In the genomic region with DNA sequence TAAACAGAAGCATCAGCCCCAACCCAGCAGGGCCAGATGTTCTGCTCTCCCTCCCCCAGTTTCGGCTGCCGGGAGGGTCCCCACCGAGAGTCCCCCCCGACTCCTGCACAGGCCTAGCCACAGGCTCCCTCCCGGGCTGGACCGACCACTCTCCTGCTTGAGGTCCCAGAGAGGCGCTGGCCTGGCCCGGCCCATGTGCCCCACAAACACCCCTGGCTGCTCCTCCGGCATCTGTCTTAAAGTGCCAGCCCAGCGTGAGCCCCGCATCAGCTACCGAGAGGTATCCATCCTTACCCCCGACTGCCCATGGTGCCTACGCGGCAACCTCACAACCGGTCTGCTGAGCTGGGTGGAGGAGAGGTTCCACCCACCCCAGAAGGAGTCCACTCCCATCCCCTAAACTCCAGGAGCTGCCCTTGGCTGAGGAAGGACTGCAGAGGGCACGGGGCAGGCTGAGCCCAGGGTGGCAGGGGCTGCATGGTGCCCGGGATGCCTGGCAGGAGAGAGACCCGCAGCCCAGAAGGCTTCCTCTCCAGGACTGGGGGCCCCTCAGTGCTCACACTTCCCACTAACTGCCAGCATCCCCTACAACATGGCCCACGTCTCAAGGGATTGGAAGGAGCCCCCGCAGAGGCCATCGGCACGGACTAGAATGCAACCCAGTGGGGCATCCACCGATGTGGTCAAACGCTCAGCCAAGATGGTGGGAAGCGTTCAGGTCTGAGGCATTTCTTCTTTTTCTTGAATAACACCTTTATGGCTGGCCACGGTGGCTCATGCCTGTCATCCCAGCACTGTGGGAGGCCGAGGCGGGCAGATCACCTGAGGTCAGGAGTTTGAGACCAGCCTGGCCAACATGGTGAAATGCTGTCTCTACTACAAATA, we compare ENCODE assay signal across 18 cellular contexts. TPM values are rescaled to one million over a fixed set of nuclear protein-coding genes. Genes with fewer than 3 reads are reported as not detected.
DNase-seq lines count a peak whose midpoint lies in the region; ATAC-seq, FAIRE-seq and TF ChIP-seq lines count a peak whose summit lies in the region.
"Had no signal": no experiment of that assay in that cellular context is flagged by ENCODE, and none has a peak within 500 bp of the region (broad histone marks: within the 10 kb centered on the region; RNA-seq: fewer than 3 reads in every experiment).

No MANE protein-coding gene starts in this region.

- POLR2A ChIA-PET in GM12878 (lab: Charles Lee): no interaction called here

- no peak for TF ChIP-seq CTCF in GM12878 (IDR thresholded peaks at IDR 0.05 in 2 of 3, conservative IDR thresholded peaks at IDR 0.05 in 1 of 3; ENCODE audit: control insufficient read depth in 2 of 3, extremely low read depth in 1 of 3, insufficient read depth in 1 of 3, low read depth in 3 of 3, low read length in 3 of 3)
- no peak for TF ChIP-seq CTCF in upper lobe of right lung (IDR thresholded peaks at IDR 0.05)
- TF ChIP-seq CTCF in GM13977 (IDR thresholded peaks at IDR 0.05; ENCODE audit: extremely low read depth, insufficient read depth, missing control alignments): no peak

- H2BK5ac ChIP-seq in neuronal stem cell (ENCODE audit: low read length): peak overlapping the region; percentile 83

- H3K9me3 ChIP-seq in GM12878 (replicated peaks; ENCODE audit: control insufficient read depth, insufficient read depth, low read length): no peaks in the 10 kb centered on the region
- peaks cover 0 to 2% of the 10 kb centered on the region in 2 donors for H3K9me3 ChIP-seq in neuronal stem cell (replicated peaks in 1 of 2; ENCODE audit: control insufficient read depth in 2 of 2, insufficient read depth in 1 of 2, low read depth in 1 of 2, low read length in 2 of 2)
- no peaks in the 10 kb centered on the region for H3K9me3 ChIP-seq in upper lobe of right lung
- H3K9me3 ChIP-seq: prostate gland had no signal

- H4K8ac ChIP-seq in neuronal stem cell (ENCODE audit: low read depth, low read length): peak overlapping the region; percentile 17

- H2AK5ac ChIP-seq in neuronal stem cell (ENCODE audit: low read depth, low read length): peak overlapping the region; percentile 87

- peak overlapping the region; percentile 84 for H3K14ac ChIP-seq in neuronal stem cell (ENCODE audit: low read length)

- H3K27ac ChIP-seq in GM12878 (ENCODE audit: control insufficient read depth, insufficient read depth) (no peak overlapping the region), neuronal stem cell (replicated peaks; ENCODE audit: low read length) (no peak overlapping the region), upper lobe of right lung (peak overlapping the region; percentile 83)
- H3K27ac ChIP-seq: prostate gland had no signal

- H3K79me2 ChIP-seq in GM12878 (ENCODE audit: control insufficient read depth, insufficient read depth, low read length): no peaks in the 10 kb centered on the region

- DNase-seq in GM12878 (ENCODE audit: low read depth, low spot score): no peak
- DNase-seq in left cardiac atrium: peak; percentile 46
- no peak for DNase-seq in neuronal stem cell (ENCODE audit: low spot score)
- no peak for DNase-seq in upper lobe of right lung
- no peak for DNase-seq in medulla oblongata (ENCODE audit: extremely low spot score)
- DNase-seq in GM13977 (ENCODE audit: low spot score): no peak
- DNase-seq in amygdala (lab: John Stamatoyannopoulos, UW): no peak
- DNase-seq: activated CD4-positive, alpha-beta T cell treated with anti-CD3 and anti-CD28 coated beads, Interleukin-2, amount 50 U/mL, for 48 hours; activated naive CD8-positive, alpha-beta T cell treated with anti-CD3 and anti-CD28 coated beads, Interleukin-2, amount 50 U/mL, for 24 hours; activated T-cell treated with anti-CD3 and anti-CD28 coated beads, Interleukin-2, amount 50 U/mL, for 4 hours; CD4-positive, CD25-positive, alpha-beta regulatory T cell; central memory CD4-positive, alpha-beta T cell; islet precursor cell; NCI-H187; NCI-H524; stimulated activated CD4-positive, alpha-beta T cell treated with anti-CD3 and anti-CD28 coated beads, Interleukin-1b, Interleukin-23, amount 100 ng/mL, for 48 hours had no signal

- RAD21 ChIA-PET in GM12878 (lab: Charles Lee; ENCODE audit: unreplicated experiment): interaction anchor here (0.6 to 2.0 kb wide), 2 partner anchors 158 to 163 kb away, joined by 3 to 5 read pairs; no protein-coding TSS in a partner anchor

- peak overlapping the region; percentile 75 for H2BK12ac ChIP-seq in neuronal stem cell (ENCODE audit: low read length)

- WGBS in GM12878 (ENCODE audit: insufficient coverage, insufficient replicate concordance, low lambda C conversion rate, missing lambda C conversion rate): 27% methylated on average over 29 of the region's 29 CpGs
- no CpG with 5 or more reads among the region's 29 CpGs for WGBS in neuronal stem cell (ENCODE audit: extremely low coverage in 2 of 2, insufficient read length in 2 of 2, insufficient replicate concordance in 1 of 2), 2 donors

- H4K91ac ChIP-seq in neuronal stem cell (ENCODE audit: low read depth, low read length, poor library complexity): peak overlapping the region; percentile 64

- H3K27me3 ChIP-seq in GM12878 (replicated peaks in 1 of 2; ENCODE audit: control insufficient read depth in 2 of 2, insufficient read depth in 2 of 2, low read length in 1 of 2): peaks cover 0 to 5% of the 10 kb centered on the region in 2 experiments; a peak in 3 of 4 replicates
- H3K27me3 ChIP-seq in neuronal stem cell (ENCODE audit: control insufficient read depth in 3 of 3, insufficient read depth in 3 of 3, low read depth in 1 of 3, low read length in 3 of 3): no peaks in the 10 kb centered on the region
- peaks cover 17% of the 10 kb centered on the region for H3K27me3 ChIP-seq in upper lobe of right lung

- peaks cover 12% of the 10 kb centered on the region for H3K4me1 ChIP-seq in GM12878 (ENCODE audit: control insufficient read depth, insufficient read depth, low read length)
- H3K4me1 ChIP-seq in neuronal stem cell (ENCODE audit: control insufficient read depth in 2 of 2, insufficient read depth in 1 of 2, low read depth in 1 of 2, low read length in 2 of 2): peaks cover 17 to 32% of the 10 kb centered on the region in 2 donors
- H3K4me1 ChIP-seq in upper lobe of right lung: peaks cover 27% of the 10 kb centered on the region
- H3K4me1 ChIP-seq: prostate gland had no signal

- no peak for FAIRE-seq in GM12878 (lab: Jason Lieb, UNC)
- FAIRE-seq: GM12892 had no signal

- H3K4me3 ChIP-seq in GM12878 (no peak overlapping the region), neuronal stem cell (ENCODE audit: low read length in 2 of 2) (no peak overlapping the region), upper lobe of right lung (peak overlapping the region; percentile 38)
- H3K4me3 ChIP-seq: prostate gland had no signal

- H3K4ac ChIP-seq in neuronal stem cell (ENCODE audit: low read length): peak overlapping the region; percentile 98

- no TSS peak for BruUV-seq in GM12878 (replicated peaks; lab: Mats Ljungman, UMichigan)

- H3K9ac ChIP-seq in GM12878 (ENCODE audit: control insufficient read depth, insufficient read depth, low read length): no peak overlapping the region
- peak overlapping the region; percentile 1 for H3K9ac ChIP-seq in neuronal stem cell (ENCODE audit: low read depth, low read length, poor library complexity)

- peak overlapping the region; percentile 100 for H2BK15ac ChIP-seq in neuronal stem cell (ENCODE audit: low read length)

- H3K36me3 ChIP-seq in GM12878 (ENCODE audit: control insufficient read depth in 2 of 2, insufficient read depth in 2 of 2, low read length in 1 of 2): no peaks in the 10 kb centered on the region
- no peaks in the 10 kb centered on the region for H3K36me3 ChIP-seq in neuronal stem cell (replicated peaks in 1 of 2; ENCODE audit: control insufficient read depth in 2 of 2, insufficient read depth in 2 of 2, low read length in 2 of 2)
- H3K36me3 ChIP-seq in upper lobe of right lung: no peaks in the 10 kb centered on the region
- H3K36me3 ChIP-seq: prostate gland had no signal

- no peaks in the 10 kb centered on the region for H4K20me1 ChIP-seq in GM12878 (ENCODE audit: control insufficient read depth, insufficient read depth)

- TF ChIP-seq EP300 in GM12878 (IDR thresholded peaks at IDR 0.05; ENCODE audit: borderline replicate concordance in 1 of 2, control insufficient read depth in 1 of 2, low read depth in 2 of 2, low read length in 2 of 2): no peak

- no peak for TF ChIP-seq RAD21 in GM12878 (IDR thresholded peaks at IDR 0.05; ENCODE audit: insufficient read depth, low read depth, low read length)

- in situ Hi-C loops in GM12878 (cut with MboI): no loop called here
- in situ Hi-C loops in GM13977 (cut with MboI; ENCODE audit: low pct_unique_long_range_greater_than_20kb, low sequenced_read_pairs, unreplicated experiment): no loop called here

- H3K4me2 ChIP-seq in GM12878 (ENCODE audit: control insufficient read depth, insufficient read depth) (no peak overlapping the region), neuronal stem cell (ENCODE audit: insufficient read depth, low read length, poor library complexity, severe bottlenecking) (no peak overlapping the region)

- H2AFZ ChIP-seq in GM12878 (ENCODE audit: control insufficient read depth, low read depth, low read length) (peak overlapping the region; percentile 58), neuronal stem cell (ENCODE audit: low read length) (peak overlapping the region; percentile 99)

- CTCF ChIA-PET in GM12878 (lab: Yijun Ruan, JAX): interaction anchor here (0.6 to 2.1 kb wide), 4 partner anchors 15 to 161 kb away, joined by 3 to 10 read pairs (median 4); no protein-coding TSS in a partner anchor

- no peak for TF ChIP-seq POLR2A in GM12878 (IDR thresholded peaks at IDR 0.05; ENCODE audit: low read depth, low read length)

- intact Hi-C loops in GM12878 (cut with micrococcal nuclease; ENCODE audit: unreplicated experiment): no loop called here
- intact Hi-C loops in left cardiac atrium (cut with DNase I): loop anchor here (5.0 to 10.0 kb wide), 2 partner anchors 45 to 48 kb away; no protein-coding TSS in a partner anchor
- intact Hi-C loops in upper lobe of right lung (cut with DNase I): no loop called here

- SMC1A ChIA-PET in GM12878 (lab: Charles Lee; ENCODE audit: uncharacterized antibody, unreplicated experiment): interaction anchor here (0.6 to 1.0 kb wide), 4 partner anchors 159 to 403 kb away, joined by 3 read pairs; no protein-coding TSS in a partner anchor

- H3K18ac ChIP-seq in neuronal stem cell (ENCODE audit: low read length): peak overlapping the region; percentile 90

- peak overlapping the region; percentile 73 for H2BK120ac ChIP-seq in neuronal stem cell (ENCODE audit: low read depth, low read length)

- ATAC-seq in GM12878 (no peak), left cardiac atrium (no peak), upper lobe of right lung (no peak)
- ATAC-seq: activated naive CD8-positive, alpha-beta T cell treated with anti-CD3 and anti-CD28 coated beads, Interleukin-2, amount 50 U/mL, for 24 hours; activated T-cell treated with anti-CD3 and anti-CD28 coated beads, Interleukin-2, amount 50 U/mL, for 4 hours had no signal

- peaks cover 2% of the 10 kb centered on the region for H3K79me1 ChIP-seq in neuronal stem cell (ENCODE audit: low read depth, low read length)

- peak overlapping the region; percentile 83 for H3K23ac ChIP-seq in neuronal stem cell (ENCODE audit: low read depth, low read length, poor library complexity)

RNA-seq across cellular contexts. Expression of a gene that starts 15.6 kb away (rescaled TPM):
- total RNA-seq in GM12878 (2013; cell fraction: nucleolus; rRNA removed): not detected in 2 replicates
- total RNA-seq in GM12878 (2014; rRNA removed): 0.06 and 0.16 TPM in 2 replicates
- total RNA-seq in GM12878 (2014; rRNA removed; fragmentation: Illumina TruSeq; extraction: Trizol): not detected in 2 replicates
- total RNA-seq in GM12878 (2021): 0.46 and 0.64 TPM in 2 replicates
- not detected for polyA plus RNA-seq in GM12878 (2011; ENCODE audit: low read depth)
- polyA plus RNA-seq in GM12878 (2011; rRNA removed): 0.06 and 0.11 TPM in 2 replicates
- polyA plus RNA-seq in GM12878 (2011; cell fraction: cytosol; rRNA removed): 0.20 and 0.30 TPM in 2 replicates
- polyA plus RNA-seq in GM12878 (2011; cell fraction: nucleus; rRNA removed): 0.41 and 0.51 TPM in 2 replicates
- polyA plus RNA-seq in GM12878 (2012): 0.16 and 0.39 TPM in 2 replicates
- polyA plus RNA-seq in GM12878 (2014; fragmentation: Illumina TruSeq; extraction: Trizol): not detected in 2 replicates
- polyA plus RNA-seq in GM12878 (2014; fragmentation: Nextera tagmentation; extraction: Ambion mirVana): not detected
- polyA plus RNA-seq in GM12878 (2014; rRNA removed): 0.27 TPM in 1 of 2 replicates, not detected in the other
- polyA plus RNA-seq in GM12878 (2016; fragmentation: Nextera tagmentation; extraction: Ambion mirVana): under 1 TPM in 1 of 2 experiments, not detected in 1; 0.19 TPM
- 0.36 TPM in 1 of 2 replicates, not detected in the other for polyA minus RNA-seq in GM12878 (2011; rRNA and poly(A)+ RNA removed)
- 0.94 and 1.2 TPM in 2 replicates for polyA minus RNA-seq in GM12878 (2011; cell fraction: cytosol; rRNA and poly(A)+ RNA removed)
- 0.96 TPM in 1 of 2 replicates, not detected in the other for polyA minus RNA-seq in GM12878 (2011; cell fraction: nucleus; rRNA and poly(A)+ RNA removed)
- 100 to 1,000 TPM in 1 of 2 donors, 10 to 100 TPM in 1; 86.6 to 138 TPM for total RNA-seq in left cardiac atrium
- 33.1 TPM for polyA plus RNA-seq in neuronal stem cell (2013, experiment 1 of 2)
- polyA plus RNA-seq in neuronal stem cell (2013, experiment 2 of 2): 32.0 TPM
- 302 TPM for total RNA-seq in upper lobe of right lung
- polyA plus RNA-seq: CD4-positive, CD25-positive, alpha-beta regulatory T cell had no signal

RNA-seq across cellular contexts. Expression of a gene that starts 40.2 kb away (rescaled TPM):
- 16.2 and 18.7 TPM in 2 replicates for total RNA-seq in GM12878 (2013; cell fraction: nucleolus; rRNA removed)
- total RNA-seq in GM12878 (2014; rRNA removed) (16.2 and 18.9 TPM in 2 replicates), GM12878 (2014; rRNA removed; fragmentation: Illumina TruSeq; extraction: Trizol) (6.8 and 7.1 TPM in 2 replicates), GM12878 (2021) (22.5 TPM in 2 replicates), left cardiac atrium (100 to 1,000 TPM; 154 TPM), upper lobe of right lung (117 TPM)
- polyA plus RNA-seq in GM12878 (2011; ENCODE audit: low read depth): 3.2 TPM
- polyA plus RNA-seq in GM12878 (2011; rRNA removed) (6.5 and 17.5 TPM in 2 replicates), GM12878 (2014; fragmentation: Illumina TruSeq; extraction: Trizol) (0.92 and 6.0 TPM in 2 replicates), GM12878 (2014; fragmentation: Nextera tagmentation; extraction: Ambion mirVana) (under 1 TPM; 0.10 to 0.47 TPM), GM12878 (2014; rRNA removed) (25.4 and 28.5 TPM in 2 replicates), GM12878 (2016; fragmentation: Nextera tagmentation; extraction: Ambion mirVana) (10 to 100 TPM; 19.5 to 23.7 TPM)
- polyA plus RNA-seq in GM12878 (2011; cell fraction: cytosol; rRNA removed): 26.4 and 33.7 TPM in 2 replicates
- 27.6 and 27.8 TPM in 2 replicates for polyA plus RNA-seq in GM12878 (2011; cell fraction: nucleus; rRNA removed)
- 13.6 and 14.9 TPM in 2 replicates for polyA plus RNA-seq in GM12878 (2012)
- polyA minus RNA-seq in GM12878 (2011; rRNA and poly(A)+ RNA removed): 11.4 and 17.3 TPM in 2 replicates
- polyA minus RNA-seq in GM12878 (2011; cell fraction: cytosol; rRNA and poly(A)+ RNA removed): 7.8 and 9.6 TPM in 2 replicates
- polyA minus RNA-seq in GM12878 (2011; cell fraction: nucleus; rRNA and poly(A)+ RNA removed): 7.3 and 8.8 TPM in 2 replicates
- polyA plus RNA-seq in neuronal stem cell (2013, experiment 1 of 2): 3.7 TPM
- polyA plus RNA-seq in neuronal stem cell (2013, experiment 2 of 2): 3.5 TPM

Comparison
In these comparisons a context has a peak if more than half of its experiments do, and no peak if none do; other contexts are left out.
1. RNA of a gene that starts 15.6 kb away (total RNA-seq): 302 TPM in upper lobe of right lung (single experiment) and 86.6 to 138 TPM in left cardiac atrium; 0.06 to 0.64 TPM in GM12878; every median in the first group is over 10 times any median in the second.
2. intact Hi-C loops: an anchor here in left cardiac atrium (5.0 to 10.0 kb wide); none called in GM12878 and upper lobe of right lung.